10 cellular contexts compared by ENCODE assay signal in genomic region chr10:16965740-16966447, GRCh38.
DNase-seq lines count a peak whose midpoint lies in the region; ATAC-seq, FAIRE-seq and TF ChIP-seq lines count a peak whose summit lies in the region.
"Had no signal": no experiment of that assay in that cellular context is flagged by ENCODE, and none has a peak within 500 bp of the region (broad histone marks: within the 10 kb centered on the region; RNA-seq: fewer than 3 reads in every experiment).

No MANE protein-coding gene starts in this region.

- no peaks in the 10 kb centered on the region for H3K27me3 ChIP-seq in pancreas

- ATAC-seq in pancreas (peak; percentile 78 to 85 (median 82)), HG02623 (IDR thresholded peaks at IDR 0.05; ENCODE audit: unreplicated experiment) (no peak), HG03442 (IDR thresholded peaks at IDR 0.05; ENCODE audit: unreplicated experiment) (no peak), HG02571 (IDR thresholded peaks at IDR 0.05; ENCODE audit: unreplicated experiment) (no peak)

- 47 to 50% methylated on average over 8 of the region's 8 CpGs for WGBS in pancreas, 2 donors

- peak; percentile 95 for DNase-seq in COLO829 (ENCODE audit: low spot score)
- peak; percentile 74 for DNase-seq in RKO (ENCODE audit: low spot score)
- DNase-seq in fibroblast of mammary gland (ENCODE audit: low read depth) = peak; percentile 94
- DNase-seq in pancreas = peak in 3 of 6 donors; percentile 26 to 43 (median 39)
- DNase-seq in occipital lobe (lab: John Stamatoyannopoulos, UW) = no peak
- DNase-seq: central memory CD4-positive, alpha-beta T cell had no signal

- no peak for FAIRE-seq in pancreas (lab: Jason Lieb, UNC)

- TF ChIP-seq CTCF in fibroblast of mammary gland (conservative IDR thresholded peaks at IDR 0.05; ENCODE audit: control insufficient read depth, insufficient read depth, low read depth, low read length) (no peak), pancreas (IDR thresholded peaks at IDR 0.05) (no peak)

- H3K4me1 ChIP-seq in pancreas = no peaks in the 10 kb centered on the region

- H3K9me3 ChIP-seq in pancreas = no peaks in the 10 kb centered on the region

- no peak overlapping the region for H3K4me3 ChIP-seq in fibroblast of mammary gland (ENCODE audit: control insufficient read depth, low read depth, low read length)
- no peak overlapping the region for H3K4me3 ChIP-seq in pancreas

- H3K27ac ChIP-seq in pancreas = peak overlapping the region in 2 of 4 donors; percentile 42 to 48
- H3K27ac ChIP-seq: VCaP had no signal

- intact Hi-C loops in pancreas (cut with DNase I) = no loop called here

- H3K36me3 ChIP-seq in pancreas = no peaks in the 10 kb centered on the region

Comparison
In these comparisons a context has a peak if more than half of its experiments do, and no peak if none do; other contexts are left out.
1. ATAC-seq: peak in pancreas (4 of 4); none in HG02623 (single experiment), HG03442 (single experiment) and HG02571 (single experiment).